Comparison of ENCODE assay signal across 8 cellular contexts in the genomic region with DNA sequence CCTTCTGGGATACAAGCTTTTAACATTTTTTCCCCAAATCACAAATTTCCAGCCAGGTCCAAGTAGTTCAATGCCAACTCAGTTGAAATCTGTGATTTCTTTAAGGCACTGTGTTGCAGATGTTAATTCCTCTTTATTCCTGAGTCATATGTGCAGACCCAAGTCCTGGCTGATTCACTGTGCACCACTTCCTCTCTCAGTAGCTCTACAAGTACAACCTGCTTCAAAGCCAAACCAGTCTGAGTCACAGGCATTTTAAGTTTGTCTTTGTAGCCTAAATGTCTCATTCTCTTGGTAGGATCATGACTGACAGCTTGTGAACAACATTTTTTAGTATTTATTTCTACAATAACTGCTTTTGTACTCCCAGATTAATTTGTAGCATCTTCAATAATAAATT.
DNase-seq lines count a peak whose midpoint lies in the region; ATAC-seq, FAIRE-seq and TF ChIP-seq lines count a peak whose summit lies in the region.

No MANE protein-coding gene starts in this region.

- no peak overlapping the region for H3K23ac ChIP-seq in neuronal stem cell (ENCODE audit: low read depth, low read length, poor library complexity)

- no peak overlapping the region for H3K14ac ChIP-seq in neuronal stem cell (ENCODE audit: low read length)

- no peak for TF ChIP-seq POLR2A in right lobe of liver (IDR thresholded peaks at IDR 0.05)
- no peak for TF ChIP-seq POLR2A in HepG2 (IDR thresholded peaks at IDR 0.05; ENCODE audit: insufficient read depth in 1 of 2, low read depth in 2 of 2, low read length in 2 of 2)

- H3K4me3 ChIP-seq in right lobe of liver (no peak overlapping the region), HepG2 (replicated peaks in 1 of 3; ENCODE audit: insufficient read depth in 1 of 3, low read depth in 2 of 3, low read length in 3 of 3) (no peak overlapping the region), hepatocyte (no peak overlapping the region), neuronal stem cell (ENCODE audit: low read length in 2 of 2) (no peak overlapping the region)

- H3K27ac ChIP-seq in right lobe of liver, result no peak overlapping the region
- H3K27ac ChIP-seq in HepG2 (ENCODE audit: extremely low read length, insufficient read depth, low read length), result no peak overlapping the region
- H3K27ac ChIP-seq in hepatocyte, result no peak overlapping the region
- H3K27ac ChIP-seq in neuronal stem cell (replicated peaks; ENCODE audit: low read length), result no peak overlapping the region

- no peaks in the 10 kb centered on the region for H3K36me3 ChIP-seq in right lobe of liver
- no peaks in the 10 kb centered on the region for H3K36me3 ChIP-seq in HepG2 (replicated peaks in 1 of 2; ENCODE audit: control insufficient read depth in 1 of 2, insufficient read depth in 2 of 2, low read length in 2 of 2)
- H3K36me3 ChIP-seq in hepatocyte (replicated peaks; ENCODE audit: insufficient read depth, low read depth), result no peaks in the 10 kb centered on the region
- H3K36me3 ChIP-seq in neuronal stem cell (replicated peaks in 1 of 2; ENCODE audit: control insufficient read depth in 2 of 2, insufficient read depth in 2 of 2, low read length in 2 of 2), result no peaks in the 10 kb centered on the region

- POLR2A ChIA-PET in HepG2 (lab: Yijun Ruan, JAX), result no interaction called here

- no peak overlapping the region for H4K91ac ChIP-seq in neuronal stem cell (ENCODE audit: low read depth, low read length, poor library complexity)

- H3K79me2 ChIP-seq in HepG2 (ENCODE audit: insufficient read depth, low read length) (no peaks in the 10 kb centered on the region), hepatocyte (no peaks in the 10 kb centered on the region)

- H3K27me3 ChIP-seq in right lobe of liver, result no peaks in the 10 kb centered on the region
- H3K27me3 ChIP-seq in HepG2 (ENCODE audit: control insufficient read depth in 1 of 2, insufficient read depth in 2 of 2, low read length in 2 of 2), result no peaks in the 10 kb centered on the region
- H3K27me3 ChIP-seq in hepatocyte, result no peaks in the 10 kb centered on the region
- no peaks in the 10 kb centered on the region for H3K27me3 ChIP-seq in neuronal stem cell (ENCODE audit: control insufficient read depth in 3 of 3, insufficient read depth in 3 of 3, low read depth in 1 of 3, low read length in 3 of 3)

- no peak overlapping the region for H2AK5ac ChIP-seq in neuronal stem cell (ENCODE audit: low read depth, low read length)

- ATAC-seq in right lobe of liver, result peak in 3 of 4 donors; percentile 38 to 63 (median 39)
- ATAC-seq in HepG2, result no peak
- no peak for ATAC-seq in GM21390 (IDR thresholded peaks at IDR 0.05; ENCODE audit: unreplicated experiment)
- no peak for ATAC-seq in HG03469 (IDR thresholded peaks at IDR 0.05; ENCODE audit: unreplicated experiment)

- in situ Hi-C loops in HepG2 (cut with HindIII; ENCODE audit: extremely low pct_ligation_motif_present, low pct_unique_long_range_greater_than_20kb), result no loop called here

- BruUV-seq in HepG2 (replicated peaks; lab: Mats Ljungman, UMichigan), result no TSS peak

- H4K20me1 ChIP-seq in HepG2 (ENCODE audit: insufficient read depth, low read length) (no peaks in the 10 kb centered on the region), hepatocyte (ENCODE audit: insufficient read depth, poor library complexity, severe bottlenecking) (no peaks in the 10 kb centered on the region)

- CTCF ChIA-PET in HepG2 (lab: Yijun Ruan, JAX; ENCODE audit: low intra/inter-chr PET ratio, low total read pairs), result no interaction called here

- H3K4me2 ChIP-seq in HepG2 (ENCODE audit: low read depth, low read length) (no peak overlapping the region), hepatocyte (no peak overlapping the region), neuronal stem cell (ENCODE audit: insufficient read depth, low read length, poor library complexity, severe bottlenecking) (no peak overlapping the region)

- no peak overlapping the region for H3K4ac ChIP-seq in neuronal stem cell (ENCODE audit: low read length)

- H2BK5ac ChIP-seq in neuronal stem cell (ENCODE audit: low read length), result no peak overlapping the region

- no peak overlapping the region for H3K9ac ChIP-seq in HepG2 (ENCODE audit: insufficient read depth, low read depth, low read length)
- H3K9ac ChIP-seq in neuronal stem cell (ENCODE audit: low read depth, low read length, poor library complexity), result no peak overlapping the region

- no peak for TF ChIP-seq RAD21 in HepG2 (CRISPR knock-in tag; IDR thresholded peaks at IDR 0.05)

- H3K9me2 ChIP-seq in hepatocyte (replicated peaks; ENCODE audit: insufficient read depth), result no peaks in the 10 kb centered on the region

- H3K4me1 ChIP-seq in right lobe of liver, result no peaks in the 10 kb centered on the region
- H3K4me1 ChIP-seq in HepG2 (ENCODE audit: insufficient read depth, low read length), result peaks cover 9% of the 10 kb centered on the region; the same call in 1 of the 2 replicates
- H3K4me1 ChIP-seq in hepatocyte (ENCODE audit: insufficient read depth), result no peaks in the 10 kb centered on the region
- H3K4me1 ChIP-seq in neuronal stem cell (ENCODE audit: control insufficient read depth in 2 of 2, insufficient read depth in 1 of 2, low read depth in 1 of 2, low read length in 2 of 2), result peaks cover 0 to 2% of the 10 kb centered on the region in 2 donors

- no peaks in the 10 kb centered on the region for H3K9me3 ChIP-seq in right lobe of liver
- no peaks in the 10 kb centered on the region for H3K9me3 ChIP-seq in HepG2 (ENCODE audit: low read length)
- H3K9me3 ChIP-seq in hepatocyte (ENCODE audit: low read depth), result no peaks in the 10 kb centered on the region
- H3K9me3 ChIP-seq in neuronal stem cell (replicated peaks in 1 of 2; ENCODE audit: control insufficient read depth in 2 of 2, insufficient read depth in 1 of 2, low read depth in 1 of 2, low read length in 2 of 2), result no peaks in the 10 kb centered on the region

- no peak overlapping the region for H3K18ac ChIP-seq in neuronal stem cell (ENCODE audit: low read length)

- DNase-seq in right lobe of liver, result no peak
- DNase-seq in HepG2 (ENCODE audit: low spot score), result no peak
- peak; percentile 0 for DNase-seq in activated CD8-positive, alpha-beta memory T cell treated with anti-CD3 and anti-CD28 coated beads, Interleukin-2, amount 50 U/mL, for 24 hours (ENCODE audit: extremely low read depth)
- DNase-seq in hepatocyte (ENCODE audit: low spot score), result peak; percentile 24
- DNase-seq in neuronal stem cell (ENCODE audit: low spot score), result no peak
- no peak for DNase-seq in posterior vena cava (ENCODE audit: low spot score)

- no peak for TF ChIP-seq CTCF in right lobe of liver (IDR thresholded peaks at IDR 0.05)
- TF ChIP-seq CTCF in HepG2 (CRISPR knock-in tag; IDR thresholded peaks at IDR 0.05), result no peak
- TF ChIP-seq CTCF in hepatocyte (IDR thresholded peaks at IDR 0.05; ENCODE audit: poor library complexity), result no peak

- H2AFZ ChIP-seq in HepG2 (ENCODE audit: low read length) (no peak overlapping the region), hepatocyte (no peak overlapping the region), neuronal stem cell (ENCODE audit: low read length) (no peak overlapping the region)

- H4K8ac ChIP-seq in neuronal stem cell (ENCODE audit: low read depth, low read length), result no peak overlapping the region

- H2BK120ac ChIP-seq in neuronal stem cell (ENCODE audit: low read depth, low read length), result no peak overlapping the region

- intact Hi-C loops in right lobe of liver (cut with DNase I) (no loop called here), HepG2 (cut with micrococcal nuclease; ENCODE audit: unreplicated experiment) (no loop called here), posterior vena cava (cut with DNase I) (no loop called here)

- no peaks in the 10 kb centered on the region for H3K79me1 ChIP-seq in neuronal stem cell (ENCODE audit: low read depth, low read length)

- TF ChIP-seq EP300 in HepG2 (IDR thresholded peaks at IDR 0.05; ENCODE audit: low read depth in 2 of 2, low read length in 2 of 2), result no peak
- no peak for TF ChIP-seq EP300 in HepG2 (CRISPR knock-in tag; IDR thresholded peaks at IDR 0.05; ENCODE audit: borderline replicate concordance)

- no peak overlapping the region for H2BK12ac ChIP-seq in neuronal stem cell (ENCODE audit: low read length)

- H2BK15ac ChIP-seq in neuronal stem cell (ENCODE audit: low read length), result no peak overlapping the region

- FAIRE-seq in HepG2 (lab: Jason Lieb, UNC), result no peak

TF ChIP-seq in HepG2, 621 proteins besides CTCF, POLR2A, EP300 and RAD21 (continues in another document):
- no peak for TF ChIP-seq EED (CRISPR knock-in tag; IDR thresholded peaks at IDR 0.05)
- TF ChIP-seq HNF4G (IDR thresholded peaks at IDR 0.05; ENCODE audit: borderline replicate concordance, low read depth, low read length), result no peak
- no peak for TF ChIP-seq HNF4G (CRISPR knock-in tag; IDR thresholded peaks at IDR 0.05; ENCODE audit: borderline replicate concordance, low read depth)
- TF ChIP-seq ZNF781 (CRISPR knock-in tag; IDR thresholded peaks at IDR 0.05; ENCODE audit: borderline replicate concordance, not compliant biosample characterization), result no peak
- TF ChIP-seq GZF1 (CRISPR knock-in tag; IDR thresholded peaks at IDR 0.05), result no peak
- no peak for TF ChIP-seq ZNF589 (CRISPR knock-in tag; conservative IDR thresholded peaks at IDR 0.05)
- TF ChIP-seq, protein P1, sequence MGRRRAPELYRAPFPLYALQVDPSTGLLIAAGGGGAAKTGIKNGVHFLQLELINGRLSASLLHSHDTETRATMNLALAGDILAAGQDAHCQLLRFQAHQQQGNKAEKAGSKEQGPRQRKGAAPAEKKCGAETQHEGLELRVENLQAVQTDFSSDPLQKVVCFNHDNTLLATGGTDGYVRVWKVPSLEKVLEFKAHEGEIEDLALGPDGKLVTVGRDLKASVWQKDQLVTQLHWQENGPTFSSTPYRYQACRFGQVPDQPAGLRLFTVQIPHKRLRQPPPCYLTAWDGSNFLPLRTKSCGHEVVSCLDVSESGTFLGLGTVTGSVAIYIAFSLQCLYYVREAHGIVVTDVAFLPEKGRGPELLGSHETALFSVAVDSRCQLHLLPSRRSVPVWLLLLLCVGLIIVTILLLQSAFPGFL (CRISPR knock-in tag; IDR thresholded peaks at IDR 0.05), result no peak
- TF ChIP-seq ZNF30 (CRISPR knock-in tag; IDR thresholded peaks at IDR 0.05), result no peak
- TF ChIP-seq HOXA9 (CRISPR knock-in tag; IDR thresholded peaks at IDR 0.05; ENCODE audit: borderline replicate concordance), result no peak
- no peak for TF ChIP-seq ZNF143 (CRISPR knock-in tag; IDR thresholded peaks at IDR 0.05)
- TF ChIP-seq, protein P2, sequence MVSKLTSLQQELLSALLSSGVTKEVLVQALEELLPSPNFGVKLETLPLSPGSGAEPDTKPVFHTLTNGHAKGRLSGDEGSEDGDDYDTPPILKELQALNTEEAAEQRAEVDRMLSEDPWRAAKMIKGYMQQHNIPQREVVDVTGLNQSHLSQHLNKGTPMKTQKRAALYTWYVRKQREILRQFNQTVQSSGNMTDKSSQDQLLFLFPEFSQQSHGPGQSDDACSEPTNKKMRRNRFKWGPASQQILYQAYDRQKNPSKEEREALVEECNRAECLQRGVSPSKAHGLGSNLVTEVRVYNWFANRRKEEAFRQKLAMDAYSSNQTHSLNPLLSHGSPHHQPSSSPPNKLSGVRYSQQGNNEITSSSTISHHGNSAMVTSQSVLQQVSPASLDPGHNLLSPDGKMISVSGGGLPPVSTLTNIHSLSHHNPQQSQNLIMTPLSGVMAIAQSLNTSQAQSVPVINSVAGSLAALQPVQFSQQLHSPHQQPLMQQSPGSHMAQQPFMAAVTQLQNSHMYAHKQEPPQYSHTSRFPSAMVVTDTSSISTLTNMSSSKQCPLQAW (CRISPR knock-in tag; IDR thresholded peaks at IDR 0.05), result no peak

Comparison
In these comparisons a context has a peak if more than half of its experiments do, and no peak if none do; other contexts are left out.
1. ATAC-seq: peak in right lobe of liver (3 of 4); none in HepG2 (single experiment), GM21390 (single experiment) and HG03469 (single experiment).
2. DNase-seq: peak in activated CD8-positive, alpha-beta memory T cell treated with anti-CD3 and anti-CD28 coated beads, Interleukin-2, amount 50 U/mL, for 24 hours (single experiment) and hepatocyte (single experiment); none in right lobe of liver (0 of 3), HepG2 (single experiment), neuronal stem cell (single experiment) and posterior vena cava (single experiment).